ENCODE assay signal across 29 cellular contexts in genomic region chr22:23089010-23089409, GRCh38. TPM values are rescaled to one million over a fixed set of nuclear protein-coding genes. Genes with fewer than 3 reads are reported as not detected.
A peak's percentile ranks its signal among the peaks of the same experiment; 100 is the strongest.
DNase-seq lines count a peak whose midpoint lies in the region; ATAC-seq and TF ChIP-seq lines count a peak whose summit lies in the region.
"Had no signal": no experiment of that assay in that cellular context is flagged by ENCODE, and none has a peak within 500 bp of the region (broad histone marks: within the 10 kb centered on the region; RNA-seq: fewer than 3 reads in every experiment).

No MANE protein-coding gene starts in this region.

- H3K9me3 Mint-ChIP-seq in activated CD8-positive, alpha-beta T cell treated with anti-CD3 and anti-CD28 coated beads, Interleukin-2, amount 10 ng/mL, durations not matched to agents 7 days and 5 days (ENCODE audit: insufficient read depth) = no peaks in the 10 kb centered on the region
- H3K9me3 Mint-ChIP-seq in activated CD8-positive, alpha-beta T cell treated with anti-CD3 and anti-CD28 coated beads for 36 hours = no peaks in the 10 kb centered on the region
- H3K9me3 Mint-ChIP-seq in dendritic cell treated with granulocyte-macrophage colony-stimulating factor and Interleukin-4, amounts not matched to agents 40 ng/mL and 50 ng/mL, for 4 days = no peaks in the 10 kb centered on the region
- H3K9me3 Mint-ChIP-seq: CD4-positive, alpha-beta memory T cell had no signal

- no peaks in the 10 kb centered on the region for H3K9me3 ChIP-seq in HEK293 (ENCODE audit: control insufficient read depth, insufficient read depth, low read depth, low read length)
- H3K9me3 ChIP-seq: HAP-1, SJCRH30 had no signal

- peaks cover 0 to 24% of the 10 kb centered on the region in 2 experiments; a peak in 1 of 3 replicates for H3K36me3 ChIP-seq in HEK293 (ENCODE audit: control insufficient read depth in 2 of 2, insufficient read depth in 1 of 2, low read length in 2 of 2)
- H3K36me3 ChIP-seq: HAP-1, SJCRH30 had no signal

- peaks cover 18% of the 10 kb centered on the region for H3K4me1 Mint-ChIP-seq in activated CD8-positive, alpha-beta T cell treated with anti-CD3 and anti-CD28 coated beads, Interleukin-2, amount 10 ng/mL, durations not matched to agents 7 days and 5 days (ENCODE audit: low read depth)
- peaks cover 2% of the 10 kb centered on the region for H3K4me1 Mint-ChIP-seq in activated CD8-positive, alpha-beta T cell treated with anti-CD3 and anti-CD28 coated beads for 36 hours (ENCODE audit: low read depth)
- H3K4me1 Mint-ChIP-seq in dendritic cell treated with granulocyte-macrophage colony-stimulating factor and Interleukin-4, amounts not matched to agents 40 ng/mL and 50 ng/mL, for 4 days (ENCODE audit: low read depth) = peaks cover 25% of the 10 kb centered on the region

- no peaks in the 10 kb centered on the region for H3K36me3 Mint-ChIP-seq in activated CD8-positive, alpha-beta T cell treated with anti-CD3 and anti-CD28 coated beads, Interleukin-2, amount 10 ng/mL, durations not matched to agents 7 days and 5 days (ENCODE audit: low read depth)
- no peaks in the 10 kb centered on the region for H3K36me3 Mint-ChIP-seq in activated CD8-positive, alpha-beta T cell treated with anti-CD3 and anti-CD28 coated beads for 36 hours (ENCODE audit: low read depth)
- no peaks in the 10 kb centered on the region for H3K36me3 Mint-ChIP-seq in dendritic cell treated with granulocyte-macrophage colony-stimulating factor and Interleukin-4, amounts not matched to agents 40 ng/mL and 50 ng/mL, for 4 days (ENCODE audit: low read depth)
- H3K36me3 Mint-ChIP-seq: CD4-positive, alpha-beta memory T cell had no signal

- CTCF ChIA-PET in activated CD8-positive, alpha-beta T cell treated with anti-CD3 and anti-CD28 coated beads, Interleukin-2, amount 10 ng/mL, durations not matched to agents 7 days and 5 days (lab: Charles Lee) = no interaction called here
- CTCF ChIA-PET in activated CD8-positive, alpha-beta T cell treated with anti-CD3 and anti-CD28 coated beads for 36 hours (lab: Charles Lee) = interaction anchor here (1.4 kb wide), 1 partner anchor 131 kb away, joined by 4 read pairs; no protein-coding TSS in a partner anchor
- CTCF ChIA-PET in HEK293 (lab: Yijun Ruan, JAX) = interaction anchor here (0.6 to 1.4 kb wide), 4 partner anchors 22 to 131 kb away, joined by 3 to 5 read pairs (median 4); no protein-coding TSS in a partner anchor

- POLR2A ChIA-PET in activated CD8-positive, alpha-beta T cell treated with anti-CD3 and anti-CD28 coated beads, Interleukin-2, amount 10 ng/mL, durations not matched to agents 7 days and 5 days (lab: Charles Lee) = no interaction called here
- POLR2A ChIA-PET in activated CD8-positive, alpha-beta T cell treated with anti-CD3 and anti-CD28 coated beads for 36 hours (lab: Charles Lee) = no interaction called here
- POLR2A ChIA-PET in HEK293 (lab: Yijun Ruan, JAX) = interaction anchor here (2.0 kb wide), 1 partner anchor 19 kb away, joined by 5 read pairs; the partner anchor contains the start of gene GNAZ

- no peak overlapping the region for H3K4me3 ChIP-seq in HEK293 (ENCODE audit: low read depth, low read length)
- H3K4me3 ChIP-seq: GM23248, HAP-1, SJCRH30 had no signal

- H3K4me1 ChIP-seq in HEK293 (ENCODE audit: control insufficient read depth, insufficient read depth, low read length) = no peaks in the 10 kb centered on the region
- H3K4me1 ChIP-seq: HAP-1, SJCRH30 had no signal

- no peak for DNase-seq in activated CD8-positive, alpha-beta T cell treated with anti-CD3 and anti-CD28 coated beads, Interleukin-2, amount 10 ng/mL, durations not matched to agents 7 days and 5 days
- no peak for DNase-seq in activated CD8-positive, alpha-beta T cell treated with anti-CD3 and anti-CD28 coated beads for 36 hours
- no peak for DNase-seq in hepatic stellate cell (ENCODE audit: low spot score)
- no peak for DNase-seq in amniotic stem cell (lab: John Stamatoyannopoulos, UW)
- DNase-seq: C1 segment of cervical spinal cord; CD4-positive, alpha-beta memory T cell; COR-L47; GM23248; Kasumi-1; NCI-H1092 treated with DMSO at 0.1 percent for 48 hours; NCI-H1436; NCI-H187; NCI-H2081 treated with DMSO at 0.1 percent for 48 hours; NCI-H2171; NCI-H226; NCI-H510A; PC-3; SJCRH30 had no signal

- H3K27ac ChIP-seq in HEK293 (ENCODE audit: extremely low read depth, low read depth, low read length) = no peak overlapping the region
- H3K27ac ChIP-seq: GM23248, SJCRH30 had no signal

- no peak for ATAC-seq in activated CD8-positive, alpha-beta T cell treated with anti-CD3 and anti-CD28 coated beads, Interleukin-2, amount 10 ng/mL, durations not matched to agents 7 days and 5 days
- no peak for ATAC-seq in activated CD8-positive, alpha-beta T cell treated with anti-CD3 and anti-CD28 coated beads for 36 hours
- no peak for ATAC-seq in HG03097 (IDR thresholded peaks at IDR 0.05; ENCODE audit: low FRiP score, unreplicated experiment)
- ATAC-seq: HepG2, PC-3, Right ventricle myocardium inferior, SK-N-SH treated with all-trans-retinoic acid at 6 μM for 48 hours had no signal

- peak overlapping the region; percentile 18 for H3K27ac Mint-ChIP-seq in activated CD8-positive, alpha-beta T cell treated with anti-CD3 and anti-CD28 coated beads, Interleukin-2, amount 10 ng/mL, durations not matched to agents 7 days and 5 days
- no peak overlapping the region for H3K27ac Mint-ChIP-seq in activated CD8-positive, alpha-beta T cell treated with anti-CD3 and anti-CD28 coated beads for 36 hours
- H3K27ac Mint-ChIP-seq in dendritic cell treated with granulocyte-macrophage colony-stimulating factor and Interleukin-4, amounts not matched to agents 40 ng/mL and 50 ng/mL, for 4 days = peak overlapping the region; percentile 12

- H3K27me3 Mint-ChIP-seq in activated CD8-positive, alpha-beta T cell treated with anti-CD3 and anti-CD28 coated beads, Interleukin-2, amount 10 ng/mL, durations not matched to agents 7 days and 5 days (ENCODE audit: low read depth) = peaks cover 11% of the 10 kb centered on the region
- H3K27me3 Mint-ChIP-seq in activated CD8-positive, alpha-beta T cell treated with anti-CD3 and anti-CD28 coated beads for 36 hours = no peaks in the 10 kb centered on the region
- no peaks in the 10 kb centered on the region for H3K27me3 Mint-ChIP-seq in dendritic cell treated with granulocyte-macrophage colony-stimulating factor and Interleukin-4, amounts not matched to agents 40 ng/mL and 50 ng/mL, for 4 days
- H3K27me3 Mint-ChIP-seq: CD4-positive, alpha-beta memory T cell had no signal

- intact Hi-C loops in activated CD8-positive, alpha-beta T cell treated with anti-CD3 and anti-CD28 coated beads for 36 hours (cut with micrococcal nuclease) = no loop called here
- intact Hi-C loops in dendritic cell treated with granulocyte-macrophage colony-stimulating factor and Interleukin-4, amounts not matched to agents 40 ng/mL and 50 ng/mL, for 4 days (cut with micrococcal nuclease) = no loop called here

- H3K4me3 Mint-ChIP-seq in activated CD8-positive, alpha-beta T cell treated with anti-CD3 and anti-CD28 coated beads, Interleukin-2, amount 10 ng/mL, durations not matched to agents 7 days and 5 days = no peak overlapping the region
- no peak overlapping the region for H3K4me3 Mint-ChIP-seq in activated CD8-positive, alpha-beta T cell treated with anti-CD3 and anti-CD28 coated beads for 36 hours
- no peak overlapping the region for H3K4me3 Mint-ChIP-seq in dendritic cell treated with granulocyte-macrophage colony-stimulating factor and Interleukin-4, amounts not matched to agents 40 ng/mL and 50 ng/mL, for 4 days
- H3K4me3 Mint-ChIP-seq: CD4-positive, alpha-beta memory T cell had no signal

- TF ChIP-seq CTCF in activated CD8-positive, alpha-beta T cell treated with anti-CD3 and anti-CD28 coated beads for 36 hours (IDR thresholded peaks at IDR 0.05) = no peak
- TF ChIP-seq CTCF in HEK293 (tag by site-specific recombination; IDR thresholded peaks at IDR 0.05) = no peak

TF ChIP-seq in HEK293, 187 proteins besides CTCF, POLR2A, EP300 and RAD21:
- no peak for TF ChIP-seq ZNF664 (tag by site-specific recombination; IDR thresholded peaks at IDR 0.05)
- TF ChIP-seq GLIS1 (tag by site-specific recombination; IDR thresholded peaks at IDR 0.05) = 0 out of 2 replicates have a peak, but pooled peaks have one; percentile 11
- no peak for TF ChIP-seq ZNF677 (tag by site-specific recombination; IDR thresholded peaks at IDR 0.05)
- TF ChIP-seq KLF1 (tag by site-specific recombination; IDR thresholded peaks at IDR 0.05) = 0 out of 2 replicates have a peak, but pooled peaks have one; percentile 10

RNA-seq across cellular contexts. Expression of gene GNAZ, which starts 18.7 kb away (rescaled TPM):
- total RNA-seq in activated CD8-positive, alpha-beta T cell treated with anti-CD3 and anti-CD28 coated beads, Interleukin-2, amount 10 ng/mL, durations not matched to agents 7 days and 5 days = under 1 TPM; 0.21 to 0.26 TPM
- under 1 TPM; 0.50 to 0.56 TPM for total RNA-seq in activated CD8-positive, alpha-beta T cell treated with anti-CD3 and anti-CD28 coated beads for 36 hours

RNA-seq across cellular contexts. Expression of gene RSPH14, which starts 52.8 kb away (rescaled TPM):
- under 1 TPM; 0.21 to 0.31 TPM for total RNA-seq in activated CD8-positive, alpha-beta T cell treated with anti-CD3 and anti-CD28 coated beads, Interleukin-2, amount 10 ng/mL, durations not matched to agents 7 days and 5 days
- not detected for total RNA-seq in activated CD8-positive, alpha-beta T cell treated with anti-CD3 and anti-CD28 coated beads for 36 hours
- total RNA-seq: A172; CD4-positive, alpha-beta memory T cell; GM23248; HT1080; M059J; Right ventricle myocardium inferior; RPMI7951; SJCRH30 had no signal

RNA-seq across cellular contexts. Expression of gene RAB36, which starts 56.3 kb away (rescaled TPM):
- total RNA-seq in activated CD8-positive, alpha-beta T cell treated with anti-CD3 and anti-CD28 coated beads, Interleukin-2, amount 10 ng/mL, durations not matched to agents 7 days and 5 days = 1 to 10 TPM in 1 of 2 experiments, under 1 TPM in 1; 0.79 to 1.0 TPM
- total RNA-seq in activated CD8-positive, alpha-beta T cell treated with anti-CD3 and anti-CD28 coated beads for 36 hours = under 1 TPM; 0.20 to 0.22 TPM
- total RNA-seq: SJCRH30 had no signal
